Comparison of ENCODE assay signal across 8 cellular contexts in the genomic region with DNA sequence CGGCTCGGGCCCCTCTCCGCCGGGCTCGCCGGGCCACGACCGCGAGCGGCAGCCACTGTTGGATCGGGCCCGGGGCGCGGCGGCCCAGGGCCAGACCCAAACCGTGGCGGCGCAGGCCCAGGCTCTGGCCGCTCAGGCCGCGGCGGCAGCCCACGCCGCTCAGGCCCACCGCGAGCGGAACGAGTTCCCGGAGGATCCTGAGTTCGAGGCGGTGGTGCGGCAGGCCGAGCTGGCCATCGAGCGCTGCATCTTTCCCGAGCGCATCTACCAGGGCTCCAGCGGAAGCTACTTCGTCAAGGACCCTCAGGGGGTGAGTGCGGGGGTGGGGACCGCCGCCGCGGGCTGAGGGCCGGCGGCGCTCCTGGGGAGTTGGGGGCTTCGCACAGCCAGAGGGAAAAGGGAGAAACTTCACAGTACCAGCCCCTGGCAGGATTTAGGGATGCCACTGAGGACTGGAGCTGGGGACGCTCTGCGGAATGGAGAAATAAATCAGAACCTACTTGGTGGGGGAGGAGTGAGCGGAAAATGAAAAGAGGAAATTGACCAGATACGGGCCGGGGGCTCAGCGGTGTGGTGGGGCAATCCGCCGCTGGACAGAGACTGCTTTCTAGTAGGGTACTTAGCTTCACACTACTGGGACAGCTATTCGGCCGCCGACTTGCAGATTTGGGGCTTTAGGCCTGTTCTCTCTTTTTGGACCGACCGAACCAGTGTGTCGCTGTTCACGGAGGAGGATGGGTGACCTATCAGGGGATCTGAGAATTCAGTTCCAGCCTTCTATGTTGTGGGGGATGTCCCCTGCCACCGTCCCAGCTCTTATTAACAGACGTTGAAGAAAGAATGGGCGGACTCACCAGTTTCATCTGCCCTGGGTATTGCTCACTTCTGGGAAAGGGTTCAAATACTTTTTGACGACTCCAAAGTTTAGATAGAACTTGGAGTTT. TPM values are rescaled to one million over a fixed set of nuclear protein-coding genes. Genes with fewer than 3 reads are reported as not detected.
DNase-seq lines count a peak whose midpoint lies in the region; ATAC-seq and TF ChIP-seq lines count a peak whose summit lies in the region.

No MANE protein-coding gene starts in this region.

- peaks cover 13% of the 10 kb centered on the region for H3K4me1 ChIP-seq in CD4-positive, CD25-positive, alpha-beta regulatory T cell (ENCODE audit: control insufficient read depth, insufficient read depth, low read length, poor library complexity, severe bottlenecking)
- H3K4me1 ChIP-seq in HUES64 (ENCODE audit: insufficient read depth, low read length) (peaks cover 9% of the 10 kb centered on the region), esophagus muscularis mucosa (peaks cover 14 to 28% (median 23%) of the 10 kb centered on the region in 4 donors), muscle layer of duodenum (ENCODE audit: control insufficient read depth in 1 of 2, insufficient read depth in 2 of 2, low read length in 2 of 2) (peaks cover 6 to 9% of the 10 kb centered on the region in 2 donors), transverse colon (peaks cover 2 to 21% (median 15%) of the 10 kb centered on the region in 4 donors)

- 1% methylated on average over 67 of the region's 67 CpGs for WGBS in HUES64
- 3% methylated on average over 23 of the region's 67 CpGs for WGBS in esophagus muscularis mucosa
- WGBS in transverse colon (ENCODE audit: low coverage in 1 of 2), 2 donors: 0% methylated on average over 1 to 42 of the region's 67 CpGs

- CTCF ChIA-PET in activated CD4-positive, alpha-beta T cell treated with anti-CD3 and anti-CD28 coated beads, Interleukin-2, amount 10 ng/mL, durations not matched to agents 7 days and 5 days (lab: Charles Lee): interaction anchor here (0.6 to 1.9 kb wide), 5 partner anchors 26 to 1572 kb away, joined by 3 to 4 read pairs (median 3); no protein-coding TSS in a partner anchor

- H3K9ac ChIP-seq in HUES64 (ENCODE audit: low read depth, low read length): peak overlapping the region; percentile 69

- peaks cover 4% of the 10 kb centered on the region for H3K27me3 Mint-ChIP-seq in CD4-positive, CD25-positive, alpha-beta regulatory T cell
- no peaks in the 10 kb centered on the region for H3K27me3 Mint-ChIP-seq in activated CD4-positive, alpha-beta T cell treated with anti-CD3 and anti-CD28 coated beads, Interleukin-2, amount 10 ng/mL, durations not matched to agents 7 days and 5 days

- DNase-seq in CD4-positive, CD25-positive, alpha-beta regulatory T cell: peak; percentile 7 to 45 (median 21)
- DNase-seq in GM20000 (ENCODE audit: low spot score) (peak; percentile 51), esophagus muscularis mucosa (ENCODE audit: extremely low spot score) (no peak), transverse colon (peak; percentile 31), NCI-H1436 treated with DMSO at 0.1 percent for 48 hours (lab: John Stamatoyannopoulos, UW) (no peak)
- DNase-seq in activated CD4-positive, alpha-beta T cell treated with anti-CD3 and anti-CD28 coated beads, Interleukin-2, amount 10 ng/mL, durations not matched to agents 7 days and 5 days: peak; percentile 10

- H3K27ac ChIP-seq in CD4-positive, CD25-positive, alpha-beta regulatory T cell (ENCODE audit: insufficient read depth, low read length, poor library complexity, severe bottlenecking): peak overlapping the region; percentile 55
- H3K27ac ChIP-seq in HUES64 (ENCODE audit: low read depth, low read length): peak overlapping the region; percentile 69; the same call in 1 of the 2 replicates
- H3K27ac ChIP-seq in esophagus muscularis mucosa (replicated peaks in 1 of 4): peak overlapping the region; percentile 93 to 96 (median 94)
- H3K27ac ChIP-seq in muscle layer of duodenum (ENCODE audit: low read length): peak overlapping the region; percentile 71
- H3K27ac ChIP-seq in transverse colon: peak overlapping the region; percentile 86 to 93 (median 90)

- peaks cover 8% of the 10 kb centered on the region for H3K36me3 ChIP-seq in CD4-positive, CD25-positive, alpha-beta regulatory T cell (ENCODE audit: control insufficient read depth, insufficient read depth, low read length)
- H3K36me3 ChIP-seq in HUES64 (ENCODE audit: insufficient read depth, low read length) (peaks cover 23% of the 10 kb centered on the region), esophagus muscularis mucosa (peaks cover 0 to 24% (median 18%) of the 10 kb centered on the region in 4 donors), muscle layer of duodenum (ENCODE audit: control insufficient read depth in 1 of 2, insufficient read depth in 2 of 2, low read length in 2 of 2) (peaks cover 0 to 9% of the 10 kb centered on the region in 2 donors), transverse colon (peaks cover 0 to 8% (median 0%) of the 10 kb centered on the region in 4 donors)

- intact Hi-C loops in esophagus muscularis mucosa (cut with DNase I): no loop called here
- intact Hi-C loops in transverse colon (cut with DNase I; ENCODE audit: low total_unique reads): no loop called here

- peak overlapping the region; percentile 97 to 98 (median 98) for H3K4me3 Mint-ChIP-seq in CD4-positive, CD25-positive, alpha-beta regulatory T cell
- peak overlapping the region; percentile 94 for H3K4me3 Mint-ChIP-seq in activated CD4-positive, alpha-beta T cell treated with anti-CD3 and anti-CD28 coated beads, Interleukin-2, amount 10 ng/mL, durations not matched to agents 7 days and 5 days

- TF ChIP-seq CTCF in GM20000 (IDR thresholded peaks at IDR 0.05; ENCODE audit: extremely low read depth, missing control alignments): no peak
- TF ChIP-seq CTCF in esophagus muscularis mucosa (IDR thresholded peaks at IDR 0.05): no peak
- TF ChIP-seq CTCF in transverse colon (IDR thresholded peaks at IDR 0.05): no peak

- TF ChIP-seq EP300 in esophagus muscularis mucosa (IDR thresholded peaks at IDR 0.05) (no peak), transverse colon (IDR thresholded peaks at IDR 0.05; ENCODE audit: low read depth) (no peak)

- H3K4me1 Mint-ChIP-seq in CD4-positive, CD25-positive, alpha-beta regulatory T cell: peaks cover 4 to 40% (median 28%) of the 10 kb centered on the region in 4 donors
- H3K4me1 Mint-ChIP-seq in activated CD4-positive, alpha-beta T cell treated with anti-CD3 and anti-CD28 coated beads, Interleukin-2, amount 10 ng/mL, durations not matched to agents 7 days and 5 days: peaks cover 27% of the 10 kb centered on the region

- no peaks in the 10 kb centered on the region for H3K9me3 ChIP-seq in CD4-positive, CD25-positive, alpha-beta regulatory T cell (ENCODE audit: control insufficient read depth in 2 of 2, low read length in 2 of 2)
- H3K9me3 ChIP-seq in HUES64 (ENCODE audit: insufficient read depth, low read depth, low read length) (no peaks in the 10 kb centered on the region), esophagus muscularis mucosa (no peaks in the 10 kb centered on the region), muscle layer of duodenum (ENCODE audit: control insufficient read depth in 1 of 2, low read length in 2 of 2) (no peaks in the 10 kb centered on the region), transverse colon (no peaks in the 10 kb centered on the region)

- no peaks in the 10 kb centered on the region for H3K27me3 ChIP-seq in CD4-positive, CD25-positive, alpha-beta regulatory T cell (ENCODE audit: control insufficient read depth, insufficient read depth, low read length)
- H3K27me3 ChIP-seq in HUES64 (ENCODE audit: insufficient read depth, low read length) (no peaks in the 10 kb centered on the region), esophagus muscularis mucosa (no peaks in the 10 kb centered on the region), muscle layer of duodenum (ENCODE audit: low read depth, low read length) (no peaks in the 10 kb centered on the region), transverse colon (no peaks in the 10 kb centered on the region)

- H3K27ac Mint-ChIP-seq in CD4-positive, CD25-positive, alpha-beta regulatory T cell: peak overlapping the region; percentile 91 to 96 (median 95)
- peak overlapping the region; percentile 95 for H3K27ac Mint-ChIP-seq in activated CD4-positive, alpha-beta T cell treated with anti-CD3 and anti-CD28 coated beads, Interleukin-2, amount 10 ng/mL, durations not matched to agents 7 days and 5 days

- POLR2A ChIA-PET in activated CD4-positive, alpha-beta T cell treated with anti-CD3 and anti-CD28 coated beads, Interleukin-2, amount 10 ng/mL, durations not matched to agents 7 days and 5 days (lab: Charles Lee): interaction anchor here (0.5 to 0.7 kb wide), 3 partner anchors 9 to 250 kb away, joined by 3 to 4 read pairs (median 3); no protein-coding TSS in a partner anchor

- TF ChIP-seq POLR2A in esophagus muscularis mucosa (IDR thresholded peaks at IDR 0.05; ENCODE audit: low read depth) (no peak), transverse colon (IDR thresholded peaks at IDR 0.05) (no peak)

- ATAC-seq in CD4-positive, CD25-positive, alpha-beta regulatory T cell (ENCODE audit: low read depth in 2 of 2): peak in 1 of 2 donors; percentile 8

- peaks cover 13% of the 10 kb centered on the region for H3K36me3 Mint-ChIP-seq in CD4-positive, CD25-positive, alpha-beta regulatory T cell
- H3K36me3 Mint-ChIP-seq in activated CD4-positive, alpha-beta T cell treated with anti-CD3 and anti-CD28 coated beads, Interleukin-2, amount 10 ng/mL, durations not matched to agents 7 days and 5 days (ENCODE audit: low read depth): peaks cover 10% of the 10 kb centered on the region

- in situ Hi-C loops in transverse colon (cut with MboI; ENCODE audit: low pct_ligation_motif_present in 1 of 4, low pct_unique_long_range_greater_than_20kb in 1 of 4, low sequenced_read_pairs in 3 of 4): no loop called here

- no peaks in the 10 kb centered on the region for H3K9me3 Mint-ChIP-seq in CD4-positive, CD25-positive, alpha-beta regulatory T cell
- no peaks in the 10 kb centered on the region for H3K9me3 Mint-ChIP-seq in activated CD4-positive, alpha-beta T cell treated with anti-CD3 and anti-CD28 coated beads, Interleukin-2, amount 10 ng/mL, durations not matched to agents 7 days and 5 days

- peak overlapping the region; percentile 87 for H3K4me3 ChIP-seq in CD4-positive, CD25-positive, alpha-beta regulatory T cell (ENCODE audit: low read depth, low read length)
- H3K4me3 ChIP-seq in HUES64 (ENCODE audit: low read length) (peak overlapping the region; percentile 74), esophagus muscularis mucosa (peak overlapping the region; percentile 88 to 98 (median 92)), muscle layer of duodenum (ENCODE audit: low read depth in 1 of 2, low read length in 2 of 2) (peak overlapping the region; percentile 83 to 91), transverse colon (peak overlapping the region; percentile 62 to 91 (median 86))

RNA-seq across cellular contexts. Expression of gene PI4K2A, which starts 0.7 kb away (rescaled TPM):
- total RNA-seq in CD4-positive, CD25-positive, alpha-beta regulatory T cell: 28.3 TPM
- 10 to 100 TPM in 2 of 4 donors, 1 to 10 TPM in 2; 7.9 to 11.7 (median 9.7) TPM for polyA plus RNA-seq in CD4-positive, CD25-positive, alpha-beta regulatory T cell
- 15.1 TPM for polyA plus RNA-seq in HUES64 (2013, experiment 1 of 2)
- polyA plus RNA-seq in HUES64 (2013, experiment 2 of 2): 16.5 TPM
- total RNA-seq in activated CD4-positive, alpha-beta T cell treated with anti-CD3 and anti-CD28 coated beads, Interleukin-2, amount 10 ng/mL, durations not matched to agents 7 days and 5 days: 10 to 100 TPM in 1 of 2 experiments, 1 to 10 TPM in 1; 9.9 to 10.1 TPM
- total RNA-seq in esophagus muscularis mucosa (10 to 100 TPM; 17.0 to 27.3 (median 24.1) TPM), transverse colon (10 to 100 TPM in 2 of 4 donors, 1 to 10 TPM in 2; 7.6 to 19.1 (median 11.3) TPM)

RNA-seq across cellular contexts. Expression of gene MORN4, which starts 7.8 kb away (rescaled TPM):
- 0.44 TPM for total RNA-seq in CD4-positive, CD25-positive, alpha-beta regulatory T cell
- 1 to 10 TPM; 1.5 to 3.1 (median 2.2) TPM for polyA plus RNA-seq in CD4-positive, CD25-positive, alpha-beta regulatory T cell
- 8.8 TPM for polyA plus RNA-seq in HUES64 (2013, experiment 1 of 2)
- polyA plus RNA-seq in HUES64 (2013, experiment 2 of 2): 16.0 TPM
- 1 to 10 TPM; 1.2 to 1.3 TPM for total RNA-seq in activated CD4-positive, alpha-beta T cell treated with anti-CD3 and anti-CD28 coated beads, Interleukin-2, amount 10 ng/mL, durations not matched to agents 7 days and 5 days
- 10 to 100 TPM in 1 of 4 donors, 1 to 10 TPM in 3; 2.1 to 11.5 (median 4.5) TPM for total RNA-seq in esophagus muscularis mucosa
- total RNA-seq in transverse colon: 1 to 10 TPM in 1 of 4 donors, under 1 TPM in 2, not detected in 1; 0.95 to 1.8 (median 0.96) TPM

RNA-seq across cellular contexts. Expression of gene AVPI1, which starts 45.9 kb away (rescaled TPM):
- 11.1 TPM for total RNA-seq in CD4-positive, CD25-positive, alpha-beta regulatory T cell
- polyA plus RNA-seq in CD4-positive, CD25-positive, alpha-beta regulatory T cell: 1 to 10 TPM; 1.9 to 3.2 (median 2.9) TPM
- 3.7 TPM for polyA plus RNA-seq in HUES64 (2013, experiment 1 of 2)
- 4.1 TPM for polyA plus RNA-seq in HUES64 (2013, experiment 2 of 2)
- total RNA-seq in activated CD4-positive, alpha-beta T cell treated with anti-CD3 and anti-CD28 coated beads, Interleukin-2, amount 10 ng/mL, durations not matched to agents 7 days and 5 days: under 1 TPM; 0.58 to 0.94 TPM
- 10 to 100 TPM; 29.9 to 65.5 (median 36.3) TPM for total RNA-seq in esophagus muscularis mucosa
- 10 to 100 TPM; 24.3 to 79.3 (median 47.9) TPM for total RNA-seq in transverse colon

RNA-seq across cellular contexts. Expression of gene C10orf62, which starts 51.6 kb away (rescaled TPM):
- not detected for total RNA-seq in CD4-positive, CD25-positive, alpha-beta regulatory T cell
- polyA plus RNA-seq in CD4-positive, CD25-positive, alpha-beta regulatory T cell: not detected
- not detected for polyA plus RNA-seq in HUES64 (2013, experiment 1 of 2)
- polyA plus RNA-seq in HUES64 (2013, experiment 2 of 2): not detected
- not detected for total RNA-seq in activated CD4-positive, alpha-beta T cell treated with anti-CD3 and anti-CD28 coated beads, Interleukin-2, amount 10 ng/mL, durations not matched to agents 7 days and 5 days
- total RNA-seq in esophagus muscularis mucosa (under 1 TPM in 1 of 4 donors, not detected in 3; 0.46 TPM), transverse colon (not detected)

RNA-seq across cellular contexts. Expression of gene HOGA1, which starts 57.0 kb away (rescaled TPM):
- total RNA-seq in CD4-positive, CD25-positive, alpha-beta regulatory T cell: not detected
- polyA plus RNA-seq in CD4-positive, CD25-positive, alpha-beta regulatory T cell: not detected
- polyA plus RNA-seq in HUES64 (2013, experiment 1 of 2): 0.30 TPM
- polyA plus RNA-seq in HUES64 (2013, experiment 2 of 2): 0.57 TPM
- total RNA-seq in activated CD4-positive, alpha-beta T cell treated with anti-CD3 and anti-CD28 coated beads, Interleukin-2, amount 10 ng/mL, durations not matched to agents 7 days and 5 days: not detected
- 1 to 10 TPM in 1 of 4 donors, under 1 TPM in 3; 0.45 to 1.5 (median 0.83) TPM for total RNA-seq in esophagus muscularis mucosa
- total RNA-seq in transverse colon: not detected

Comparison
In these comparisons a context has a peak if more than half of its experiments do, and no peak if none do; other contexts are left out.
1. DNase-seq: peak in CD4-positive, CD25-positive, alpha-beta regulatory T cell (3 of 3), GM20000 (single experiment), activated CD4-positive, alpha-beta T cell treated with anti-CD3 and anti-CD28 coated beads, Interleukin-2, amount 10 ng/mL, durations not matched to agents 7 days and 5 days (single experiment) and transverse colon (single experiment); none in esophagus muscularis mucosa (single experiment) and NCI-H1436 treated with DMSO at 0.1 percent for 48 hours (single experiment).
2. Peak in every context shown above with its lines, with median percentiles within 50 percentile points of each other: H3K27ac ChIP-seq and H3K4me3 ChIP-seq.